ENCODE assay signal across 2 cellular contexts in genomic region chr5:55510523-55510880, GRCh38.
TF ChIP-seq lines count a peak whose summit lies in the region.

No MANE protein-coding gene starts in this region.

TF ChIP-seq in liver, 16 proteins besides CTCF, POLR2A, EP300 and RAD21:
- TF ChIP-seq MAX (IDR thresholded peaks at IDR 0.05), result no peak
- no peak for TF ChIP-seq JUND (IDR thresholded peaks at IDR 0.05)
- no peak for TF ChIP-seq YY1 (IDR thresholded peaks at IDR 0.05)
- TF ChIP-seq FOXA2 (IDR thresholded peaks at IDR 0.05), result no peak
- no peak for TF ChIP-seq SP1 (IDR thresholded peaks at IDR 0.05)
- no peak for TF ChIP-seq HNF4A (conservative IDR thresholded peaks at IDR 0.05)
- TF ChIP-seq ZBTB33 (IDR thresholded peaks at IDR 0.05), result no peak
- no peak for TF ChIP-seq TAF1 (conservative IDR thresholded peaks at IDR 0.05)
- TF ChIP-seq REST (IDR thresholded peaks at IDR 0.05), result no peak
- no peak for TF ChIP-seq RXRA (IDR thresholded peaks at IDR 0.05)
- no peak for TF ChIP-seq FOXA1 (IDR thresholded peaks at IDR 0.05)
- no peak for TF ChIP-seq EGR1 (IDR thresholded peaks at IDR 0.05; ENCODE audit: low read depth in 2 of 2)
- TF ChIP-seq GABPA (IDR thresholded peaks at IDR 0.05 in 1 of 2, conservative IDR thresholded peaks at IDR 0.05 in 1 of 2), result no peak
- no peak for TF ChIP-seq ATF3 (IDR thresholded peaks at IDR 0.05)
- TF ChIP-seq HNF4G (IDR thresholded peaks at IDR 0.05), result no peak
- no peak for TF ChIP-seq NR2F2 (IDR thresholded peaks at IDR 0.05)

TF ChIP-seq in HepG2, 621 proteins besides CTCF, POLR2A, EP300 and RAD21:
- TF ChIP-seq PAXIP1 (CRISPR knock-in tag; conservative IDR thresholded peaks at IDR 0.05) (no peak), ZNF784 (CRISPR knock-in tag; IDR thresholded peaks at IDR 0.05; ENCODE audit: borderline replicate concordance) (no peak), ZNF513 (CRISPR knock-in tag; conservative IDR thresholded peaks at IDR 0.05) (no peak), RELA (CRISPR knock-in tag; IDR thresholded peaks at IDR 0.05) (no peak), ZNF777 (CRISPR knock-in tag; IDR thresholded peaks at IDR 0.05) (no peak), ZBTB7B (CRISPR knock-in tag; IDR thresholded peaks at IDR 0.05) (no peak)
